8 cellular contexts compared by ENCODE assay signal in genomic region chr12:68873316-68873715, GRCh38. TPM values are rescaled to one million over a fixed set of nuclear protein-coding genes. Genes with fewer than 3 reads are reported as not detected.
"Had no signal": no experiment of that assay in that cellular context is flagged by ENCODE, and none has a peak within 500 bp of the region (broad histone marks: within the 10 kb centered on the region; RNA-seq: fewer than 3 reads in every experiment).

No MANE protein-coding gene starts in this region.

- H3K27ac Mint-ChIP-seq: IgD-negative memory B cell had no signal

- H3K4me3 Mint-ChIP-seq: IgD-negative memory B cell had no signal

- H3K27me3 Mint-ChIP-seq: IgD-negative memory B cell had no signal

- FAIRE-seq: HepG2, HTR-8/SVneo, K562 had no signal

- H3K4me3 ChIP-seq: K562 had no signal

- H3K9me3 Mint-ChIP-seq: IgD-negative memory B cell had no signal

- ATAC-seq: HepG2, K562 had no signal

- DNase-seq: IMR-90 had no signal

- H3K27ac ChIP-seq: HL-60 had no signal

RNA-seq across cellular contexts. Expression of gene CPM, which starts 59.7 kb away (rescaled TPM):
- total RNA-seq: HepG2, HT-29, HT1080 had no signal
- polyA plus RNA-seq: HepG2, K562 had no signal
